8 cellular contexts compared by ENCODE assay signal in genomic region chr7:154953006-154953684, GRCh38. TPM values are rescaled to one million over a fixed set of nuclear protein-coding genes. Genes with fewer than 3 reads are reported as not detected.
A peak's percentile ranks its signal among the peaks of the same experiment; 100 is the strongest.
DNase-seq lines count a peak whose midpoint lies in the region; ATAC-seq lines count a peak whose summit lies in the region.

No MANE protein-coding gene starts in this region.

- H3K4me3 Mint-ChIP-seq in activated CD4-positive, alpha-beta T cell treated with anti-CD3 and anti-CD28 coated beads for 36 hours, result no peak overlapping the region
- H3K4me3 Mint-ChIP-seq in naive B cell, result no peak overlapping the region

- no peaks in the 10 kb centered on the region for H3K9me3 Mint-ChIP-seq in activated CD4-positive, alpha-beta T cell treated with anti-CD3 and anti-CD28 coated beads for 36 hours (ENCODE audit: low read depth)
- no peaks in the 10 kb centered on the region for H3K9me3 Mint-ChIP-seq in naive B cell

- DNase-seq in GM03348 (ENCODE audit: low spot score) (peak; percentile 36), LHCN-M2 (ENCODE audit: low read depth) (peak; percentile 48), naive B cell (peak; percentile 32), stromal cell of bone marrow (ENCODE audit: low read depth) (peak; percentile 12), NCI-H187 treated with DMSO at 0.1 percent for 48 hours (lab: John Stamatoyannopoulos, UW) (no peak)
- DNase-seq in activated CD4-positive, alpha-beta T cell treated with anti-CD3 and anti-CD28 coated beads for 36 hours, result peak; percentile 83
- DNase-seq in effector CD8-positive, alpha-beta T cell (lab: John Stamatoyannopoulos, UW), result peak; percentile 51

- intact Hi-C loops in activated CD4-positive, alpha-beta T cell treated with anti-CD3 and anti-CD28 coated beads for 36 hours (cut with DNase I, micrococcal nuclease), result loop anchor here (1.0 to 5.0 kb wide), 4 partner anchors 25 to 41 kb away; no protein-coding TSS in a partner anchor

- POLR2A ChIA-PET in activated CD4-positive, alpha-beta T cell treated with anti-CD3 and anti-CD28 coated beads for 36 hours (lab: Charles Lee), result interaction anchor here (0.6 kb wide), 1 partner anchor 26 kb away, joined by 3 read pairs; no protein-coding TSS in a partner anchor

- H3K27ac Mint-ChIP-seq in activated CD4-positive, alpha-beta T cell treated with anti-CD3 and anti-CD28 coated beads for 36 hours, result no peak overlapping the region
- H3K27ac Mint-ChIP-seq in naive B cell, result peak overlapping the region in 1 of 6 donors; percentile 5

- H3K36me3 Mint-ChIP-seq in activated CD4-positive, alpha-beta T cell treated with anti-CD3 and anti-CD28 coated beads for 36 hours (ENCODE audit: low read depth), result peaks cover 49% of the 10 kb centered on the region
- peaks cover 0 to 25% of the 10 kb centered on the region in 2 donors for H3K36me3 Mint-ChIP-seq in naive B cell

- no peaks in the 10 kb centered on the region for H3K27me3 Mint-ChIP-seq in activated CD4-positive, alpha-beta T cell treated with anti-CD3 and anti-CD28 coated beads for 36 hours
- no peaks in the 10 kb centered on the region for H3K27me3 Mint-ChIP-seq in naive B cell

- no peaks in the 10 kb centered on the region for H3K4me1 Mint-ChIP-seq in activated CD4-positive, alpha-beta T cell treated with anti-CD3 and anti-CD28 coated beads for 36 hours
- peaks cover 0 to 3% (median 0%) of the 10 kb centered on the region in 3 donors for H3K4me1 Mint-ChIP-seq in naive B cell

- ATAC-seq in activated CD4-positive, alpha-beta T cell treated with anti-CD3 and anti-CD28 coated beads for 36 hours, result peak; percentile 57
- peak; percentile 36 to 37 for ATAC-seq in naive B cell (ENCODE audit: low read depth in 2 of 2)
- no peak for ATAC-seq in GM18867 (IDR thresholded peaks at IDR 0.05; ENCODE audit: unreplicated experiment)

- CTCF ChIA-PET in activated CD4-positive, alpha-beta T cell treated with anti-CD3 and anti-CD28 coated beads for 36 hours (lab: Charles Lee), result interaction anchor here (0.7 to 7.0 kb wide), 17 partner anchors 9 to 392 kb away, joined by 3 to 90 read pairs (median 5); no protein-coding TSS in a partner anchor

RNA-seq across cellular contexts. Expression of gene PAXIP1, which starts 49.8 kb away (rescaled TPM):
- 18.5 and 21.4 TPM in 2 replicates for total RNA-seq in LHCN-M2 (2014; rRNA removed)
- 5.1 TPM for polyA plus RNA-seq in LHCN-M2 (2012)
- total RNA-seq in activated CD4-positive, alpha-beta T cell treated with anti-CD3 and anti-CD28 coated beads for 36 hours, result 10 to 100 TPM; 27.6 to 31.4 TPM
- 1 to 10 TPM; 1.4 to 2.7 (median 2.0) TPM for polyA plus RNA-seq in naive B cell (ENCODE audit: low read depth in 6 of 6)
